ENCODE assay signal across 9 cellular contexts in the genomic region with DNA sequence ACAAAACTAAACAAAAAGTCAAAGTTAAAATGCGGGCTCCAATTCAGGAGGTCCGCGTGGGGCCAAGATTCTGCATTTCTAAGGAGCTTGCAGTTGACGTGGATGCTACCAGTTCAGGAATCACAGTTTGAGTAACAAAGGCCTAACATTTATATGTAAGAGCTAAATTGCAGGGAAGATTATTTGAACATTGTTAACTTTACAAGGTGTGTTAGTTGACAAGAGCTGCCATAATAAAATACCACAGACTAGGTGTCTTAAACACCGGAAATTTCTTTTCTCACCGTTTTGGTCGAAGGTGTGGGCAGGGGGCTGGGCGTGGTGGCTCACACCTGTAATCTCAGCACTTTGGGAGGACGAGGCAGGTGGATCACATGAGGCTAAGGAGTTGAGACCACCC.
"Had no signal": no experiment of that assay in that cellular context is flagged by ENCODE, and none has a peak within 500 bp of the region (broad histone marks: within the 10 kb centered on the region; RNA-seq: fewer than 3 reads in every experiment).

No MANE protein-coding gene starts in this region.

- H3K9me3 ChIP-seq: HAP-1 had no signal

- H3K36me3 ChIP-seq: HAP-1 had no signal

- ATAC-seq: GM23338, HCT116 had no signal

- H3K27ac ChIP-seq: GM23248 had no signal

- H3K4me3 ChIP-seq: GM23248, GM23338, HAP-1 had no signal

- DNase-seq: GM23248, GOT3, H7, H9, HCEC 1CT, HFFc6 had no signal
